6 cellular contexts compared by ENCODE assay signal in genomic region chr19:55117063-55117635, GRCh38. TPM values are rescaled to one million over a fixed set of nuclear protein-coding genes. Genes with fewer than 3 reads are reported as not detected.
DNase-seq lines count a peak whose midpoint lies in the region; ATAC-seq and TF ChIP-seq lines count a peak whose summit lies in the region.

No MANE protein-coding gene starts in this region.

- H3K4me1 ChIP-seq in esophagus (ENCODE audit: control insufficient read depth in 2 of 2, insufficient read depth in 2 of 2, low read length in 1 of 2) = peaks cover 13 to 24% of the 10 kb centered on the region in 2 donors

- WGBS in esophagus, 2 donors = 1% methylated on average over 21 to 88 of the region's 88 CpGs

- H3K9me3 ChIP-seq in KOPT-K1 (ENCODE audit: insufficient read depth, low read length, poor library complexity, severe bottlenecking) (no peaks in the 10 kb centered on the region), esophagus (ENCODE audit: control insufficient read depth in 2 of 2, insufficient read depth in 1 of 2, low read depth in 1 of 2, low read length in 1 of 2) (no peaks in the 10 kb centered on the region)

- no peak for TF ChIP-seq CTCF in GM10266 (IDR thresholded peaks at IDR 0.05; ENCODE audit: control insufficient read depth, insufficient read depth, low read depth, missing control alignments)

- peak; percentile 4 for ATAC-seq in GM21360 (IDR thresholded peaks at IDR 0.05; ENCODE audit: unreplicated experiment)

- H3K4me3 ChIP-seq in esophagus (ENCODE audit: low read depth in 1 of 2, low read length in 2 of 2) = peak overlapping the region; percentile 84 to 97

- peak; percentile 36 for DNase-seq in stimulated activated CD8-positive, alpha-beta memory T cell treated with anti-CD3 and anti-CD28 coated beads, Interleukin-4, amount 100 ng/mL, for 48 hours
- DNase-seq in NCI-H2196 (lab: John Stamatoyannopoulos, UW; ENCODE audit: unreplicated experiment) (no peak), GM10266 (ENCODE audit: extremely low spot score) (no peak)

- no peaks in the 10 kb centered on the region for H3K27me3 ChIP-seq in esophagus (ENCODE audit: control insufficient read depth in 1 of 2, insufficient read depth in 2 of 2, low read length in 2 of 2)

- H3K27ac ChIP-seq in KOPT-K1 (ENCODE audit: low read depth, low read length, poor library complexity, severe bottlenecking) (peak overlapping the region; percentile 75), esophagus (ENCODE audit: low read depth in 2 of 2, low read length in 1 of 2) (peak overlapping the region; percentile 87 to 91)

- H3K36me3 ChIP-seq in KOPT-K1 (ENCODE audit: insufficient read depth, low read length) (peaks cover 12% of the 10 kb centered on the region; the same call in 1 of the 2 replicates), esophagus (ENCODE audit: control insufficient read depth in 2 of 2, insufficient read depth in 2 of 2, low read length in 1 of 2) (peaks cover 0 to 5% of the 10 kb centered on the region in 2 donors)

RNA-seq across cellular contexts. Expression of gene PPP1R12C, which starts 0.3 kb away (rescaled TPM):
- polyA plus RNA-seq in esophagus = 100 to 1,000 TPM in 1 of 2 donors, 10 to 100 TPM in 1; 77.7 to 100 TPM

RNA-seq across cellular contexts. Expression of gene TNNT1, which starts 31.9 kb away (rescaled TPM):
- 10 to 100 TPM in 1 of 2 donors, 1 to 10 TPM in 1; 6.1 to 10.9 TPM for polyA plus RNA-seq in esophagus

RNA-seq across cellular contexts. Expression of gene TNNI3, which starts 40.4 kb away (rescaled TPM):
- polyA plus RNA-seq in esophagus = 1 to 10 TPM; 1.0 to 2.6 TPM

RNA-seq across cellular contexts. Expression of gene EPS8L1, which starts 41.5 kb away (rescaled TPM):
- 1,000 to 10,000 TPM in 1 of 2 donors, 100 to 1,000 TPM in 1; 578 to 1,427 TPM for polyA plus RNA-seq in esophagus

RNA-seq across cellular contexts. Expression of gene DNAAF3, which starts 49.3 kb away (rescaled TPM):
- polyA plus RNA-seq in esophagus = 1 to 10 TPM in 1 of 2 donors, under 1 TPM in 1; 0.44 to 1.1 TPM
